17 cellular contexts compared by ENCODE assay signal in genomic region chr3:69710153-69710977, GRCh38. TPM values are rescaled to one million over a fixed set of nuclear protein-coding genes. Genes with fewer than 3 reads are reported as not detected.
DNase-seq lines count a peak whose midpoint lies in the region; ATAC-seq, FAIRE-seq and TF ChIP-seq lines count a peak whose summit lies in the region.
"Had no signal": no experiment of that assay in that cellular context is flagged by ENCODE, and none has a peak within 500 bp of the region (broad histone marks: within the 10 kb centered on the region; RNA-seq: fewer than 3 reads in every experiment).

No MANE protein-coding gene starts in this region.

- DNase-seq in HepG2 (ENCODE audit: low spot score) (no peak), right lobe of liver (no peak), SJSA1 (ENCODE audit: low read depth in 1 of 2, low spot score in 2 of 2) (peak; percentile 42 to 67), fibroblast of lung (ENCODE audit: low read depth in 2 of 2) (peak; percentile 32 to 82), stromal cell of bone marrow (ENCODE audit: low read depth) (peak; percentile 50)
- DNase-seq in central memory CD4-positive, alpha-beta T cell, result no peak
- DNase-seq: activated CD8-positive, alpha-beta T cell treated with anti-CD3 and anti-CD28 coated beads for 36 hours; GF-D8; head of caudate nucleus; NCI-H69; right cardiac atrium; T-helper 1 cell had no signal

- H3K4me2 ChIP-seq in HepG2 (ENCODE audit: low read depth, low read length) (no peak overlapping the region), fibroblast of lung (ENCODE audit: extremely low read depth, insufficient read depth, low read length) (no peak overlapping the region)

- no peaks in the 10 kb centered on the region for H3K36me3 ChIP-seq in HepG2 (replicated peaks in 1 of 2; ENCODE audit: control insufficient read depth in 1 of 2, insufficient read depth in 2 of 2, low read length in 2 of 2)
- H3K36me3 ChIP-seq in right lobe of liver, result no peaks in the 10 kb centered on the region
- no peaks in the 10 kb centered on the region for H3K36me3 ChIP-seq in SJSA1
- no peaks in the 10 kb centered on the region for H3K36me3 ChIP-seq in fibroblast of lung (ENCODE audit: control insufficient read depth, insufficient read depth, low read length)

- in situ Hi-C loops in HepG2 (cut with HindIII; ENCODE audit: extremely low pct_ligation_motif_present, low pct_unique_long_range_greater_than_20kb), result no loop called here

- CTCF ChIA-PET in HepG2 (lab: Yijun Ruan, JAX; ENCODE audit: low intra/inter-chr PET ratio, low total read pairs), result no interaction called here

- BruUV-seq in HepG2 (replicated peaks; lab: Mats Ljungman, UMichigan), result no TSS peak

- H4K20me1 ChIP-seq in HepG2 (ENCODE audit: insufficient read depth, low read length) (no peaks in the 10 kb centered on the region), fibroblast of lung (ENCODE audit: control insufficient read depth, extremely low read depth, insufficient read depth, low read length) (no peaks in the 10 kb centered on the region)

- TF ChIP-seq CTCF in HepG2 (CRISPR knock-in tag; IDR thresholded peaks at IDR 0.05), result no peak
- no peak for TF ChIP-seq CTCF in right lobe of liver (IDR thresholded peaks at IDR 0.05)
- no peak for TF ChIP-seq CTCF in fibroblast of lung (conservative IDR thresholded peaks at IDR 0.05 in 1 of 2, IDR thresholded peaks at IDR 0.05 in 1 of 2; ENCODE audit: low read depth in 1 of 2, low read length in 2 of 2)

- H3K79me2 ChIP-seq in HepG2 (ENCODE audit: insufficient read depth, low read length) (no peaks in the 10 kb centered on the region), fibroblast of lung (ENCODE audit: control insufficient read depth, insufficient read depth, low read length) (no peaks in the 10 kb centered on the region)

- FAIRE-seq in HepG2 (lab: Jason Lieb, UNC), result no peak
- FAIRE-seq: endothelial cell of umbilical vein, keratinocyte had no signal

- H3K27ac ChIP-seq in HepG2 (ENCODE audit: extremely low read length, insufficient read depth, low read length) (no peak overlapping the region), right lobe of liver (no peak overlapping the region), SJSA1 (no peak overlapping the region), fibroblast of lung (ENCODE audit: insufficient read depth, low read length) (no peak overlapping the region)

- TF ChIP-seq POLR2A in HepG2 (IDR thresholded peaks at IDR 0.05; ENCODE audit: insufficient read depth in 1 of 2, low read depth in 2 of 2, low read length in 2 of 2), result no peak
- no peak for TF ChIP-seq POLR2A in right lobe of liver (IDR thresholded peaks at IDR 0.05)

- no peak overlapping the region for H3K4me3 ChIP-seq in HepG2 (replicated peaks in 1 of 3; ENCODE audit: insufficient read depth in 1 of 3, low read depth in 2 of 3, low read length in 3 of 3)
- no peak overlapping the region for H3K4me3 ChIP-seq in right lobe of liver
- no peak overlapping the region for H3K4me3 ChIP-seq in SJSA1
- H3K4me3 ChIP-seq in fibroblast of lung (replicated peaks in 1 of 4; ENCODE audit: control extremely low read depth in 1 of 4, insufficient read depth in 1 of 4, low read depth in 3 of 4, low read length in 4 of 4), result no peak overlapping the region

- H3K4me1 ChIP-seq in HepG2 (ENCODE audit: insufficient read depth, low read length), result no peaks in the 10 kb centered on the region
- H3K4me1 ChIP-seq in right lobe of liver, result no peaks in the 10 kb centered on the region
- H3K4me1 ChIP-seq in SJSA1 (replicated peaks), result peaks cover 8% of the 10 kb centered on the region
- H3K4me1 ChIP-seq in fibroblast of lung (ENCODE audit: control insufficient read depth, extremely low read depth, insufficient read depth, low read length), result no peaks in the 10 kb centered on the region

- H2AFZ ChIP-seq in HepG2 (ENCODE audit: low read length), result no peak overlapping the region
- H2AFZ ChIP-seq in fibroblast of lung (ENCODE audit: low read length), result no peak overlapping the region

- H3K27me3 ChIP-seq in HepG2 (ENCODE audit: control insufficient read depth in 1 of 2, insufficient read depth in 2 of 2, low read length in 2 of 2) (no peaks in the 10 kb centered on the region), right lobe of liver (no peaks in the 10 kb centered on the region), SJSA1 (replicated peaks) (no peaks in the 10 kb centered on the region), fibroblast of lung (ENCODE audit: control insufficient read depth, insufficient read depth, low read length) (no peaks in the 10 kb centered on the region)

- POLR2A ChIA-PET in HepG2 (lab: Yijun Ruan, JAX), result no interaction called here

- WGBS in HepG2 (ENCODE audit: low lambda C conversion rate), result 6% methylated on average over 4 of the region's 4 CpGs
- WGBS in right lobe of liver (ENCODE audit: insufficient coverage, low coverage, low lambda C conversion rate, missing lambda C conversion rate), result 54% methylated on average over 4 of the region's 4 CpGs

- no peak for ATAC-seq in HepG2
- ATAC-seq in right lobe of liver, result no peak
- no peak for ATAC-seq in GM19467 (IDR thresholded peaks at IDR 0.05; ENCODE audit: unreplicated experiment)
- no peak for ATAC-seq in GM18870 (IDR thresholded peaks at IDR 0.05; ENCODE audit: unreplicated experiment)
- ATAC-seq: activated CD8-positive, alpha-beta T cell treated with anti-CD3 and anti-CD28 coated beads for 36 hours; right cardiac atrium; WTC11 had no signal

- intact Hi-C loops in HepG2 (cut with micrococcal nuclease; ENCODE audit: unreplicated experiment) (no loop called here), right lobe of liver (cut with DNase I) (no loop called here)

- H3K9me3 ChIP-seq in HepG2 (ENCODE audit: low read length) (no peaks in the 10 kb centered on the region), right lobe of liver (no peaks in the 10 kb centered on the region), SJSA1 (replicated peaks) (no peaks in the 10 kb centered on the region), fibroblast of lung (ENCODE audit: control insufficient read depth, insufficient read depth, low read depth, low read length) (no peaks in the 10 kb centered on the region)

- TF ChIP-seq RAD21 in HepG2 (CRISPR knock-in tag; IDR thresholded peaks at IDR 0.05), result no peak

- no peak for TF ChIP-seq EP300 in HepG2 (IDR thresholded peaks at IDR 0.05; ENCODE audit: low read depth in 2 of 2, low read length in 2 of 2)
- no peak for TF ChIP-seq EP300 in HepG2 (CRISPR knock-in tag; IDR thresholded peaks at IDR 0.05; ENCODE audit: borderline replicate concordance)

- H3K9ac ChIP-seq in HepG2 (ENCODE audit: insufficient read depth, low read depth, low read length) (no peak overlapping the region), fibroblast of lung (ENCODE audit: insufficient read depth, low read length) (no peak overlapping the region)

RNA-seq across cellular contexts. Expression of gene MITF, which starts 28.9 kb away (rescaled TPM):
- 0.14 and 0.38 TPM in 2 replicates for total RNA-seq in HepG2 (2016; rRNA removed; fragmentation: Illumina TruSeq; extraction: Trizol)
- total RNA-seq in HepG2 (2016; cell fraction: cytosol; rRNA removed; fragmentation: Illumina TruSeq; extraction: Trizol; ENCODE audit: low read depth), result not detected in 2 replicates
- 0.15 and 0.19 TPM in 2 replicates for total RNA-seq in HepG2 (2016; cell fraction: insoluble cytoplasmic fraction; rRNA removed; fragmentation: Illumina TruSeq; extraction: Trizol)
- total RNA-seq in HepG2 (2016; cell fraction: membrane; rRNA removed; fragmentation: Illumina TruSeq; extraction: Trizol), result 0.34 and 0.37 TPM in 2 replicates
- 0.50 TPM in 1 of 2 replicates, not detected in the other for total RNA-seq in HepG2 (2016; cell fraction: nucleus; rRNA removed; fragmentation: Illumina TruSeq; extraction: Trizol)
- polyA plus RNA-seq in HepG2 (2011; rRNA removed), result 0.12 and 0.21 TPM in 2 replicates
- polyA plus RNA-seq in HepG2 (2011; cell fraction: cytosol; rRNA removed), result 0.06 and 0.11 TPM in 2 replicates
- 0.03 TPM in 1 of 2 replicates, not detected in the other for polyA plus RNA-seq in HepG2 (2011; cell fraction: nucleus; rRNA removed)
- polyA plus RNA-seq in HepG2 (2012), result 0.04 and 0.05 TPM in 2 replicates
- polyA plus RNA-seq in HepG2 (2016; cell fraction: cytosol; fragmentation: Illumina TruSeq; extraction: Trizol; ENCODE audit: low read depth), result 0.07 TPM in 1 of 2 replicates, not detected in the other
- polyA plus RNA-seq in HepG2 (2016; cell fraction: insoluble cytoplasmic fraction; fragmentation: Illumina TruSeq; extraction: Trizol; ENCODE audit: low read depth), result 0.28 TPM in 1 of 2 replicates, not detected in the other
- polyA plus RNA-seq in HepG2 (2016; cell fraction: membrane; fragmentation: Illumina TruSeq; extraction: Trizol; ENCODE audit: low read depth), result 0.06 and 0.34 TPM in 2 replicates
- polyA plus RNA-seq in HepG2 (2016; cell fraction: nucleus; fragmentation: Illumina TruSeq; extraction: Trizol; ENCODE audit: insufficient read depth, low read depth), result 0.29 TPM in 1 of 2 replicates, not detected in the other
- polyA minus RNA-seq in HepG2 (2011; rRNA and poly(A)+ RNA removed; ENCODE audit: low replicate concordance), result 1.6 and 72.3 TPM in 2 replicates
- not detected in 2 replicates for polyA minus RNA-seq in HepG2 (2011; cell fraction: cytosol; rRNA and poly(A)+ RNA removed)
- 0.39 and 1.1 TPM in 2 replicates for polyA minus RNA-seq in HepG2 (2011; cell fraction: nucleus; rRNA and poly(A)+ RNA removed)
- 1 to 10 TPM; 1.9 to 4.1 (median 3.8) TPM for total RNA-seq in right lobe of liver
- 9.8 and 16.5 TPM in 2 replicates for total RNA-seq in SJSA1 (2014; rRNA removed; shearing (Covaris generic))
- 22.3 and 34.3 TPM in 2 replicates for total RNA-seq in fibroblast of lung
- polyA plus RNA-seq in fibroblast of lung, result 21.0 and 31.6 TPM in 2 replicates
- polyA plus RNA-seq in fibroblast of lung (2012), result 11.1 and 17.8 TPM in 2 replicates
- polyA minus RNA-seq in fibroblast of lung (ENCODE audit: low replicate concordance), result 38.9 and 47.8 TPM in 2 replicates
- total RNA-seq: activated CD8-positive, alpha-beta T cell treated with anti-CD3 and anti-CD28 coated beads for 36 hours had no signal

Comparison
In these comparisons a context has a peak if more than half of its experiments do, and no peak if none do; other contexts are left out.
1. DNase-seq: peak in SJSA1 (2 of 2), fibroblast of lung (2 of 2) and stromal cell of bone marrow (single experiment); none in HepG2 (single experiment), right lobe of liver (0 of 3) and central memory CD4-positive, alpha-beta T cell (single experiment).